1 cellular context compared by ENCODE assay signal in the genomic region with DNA sequence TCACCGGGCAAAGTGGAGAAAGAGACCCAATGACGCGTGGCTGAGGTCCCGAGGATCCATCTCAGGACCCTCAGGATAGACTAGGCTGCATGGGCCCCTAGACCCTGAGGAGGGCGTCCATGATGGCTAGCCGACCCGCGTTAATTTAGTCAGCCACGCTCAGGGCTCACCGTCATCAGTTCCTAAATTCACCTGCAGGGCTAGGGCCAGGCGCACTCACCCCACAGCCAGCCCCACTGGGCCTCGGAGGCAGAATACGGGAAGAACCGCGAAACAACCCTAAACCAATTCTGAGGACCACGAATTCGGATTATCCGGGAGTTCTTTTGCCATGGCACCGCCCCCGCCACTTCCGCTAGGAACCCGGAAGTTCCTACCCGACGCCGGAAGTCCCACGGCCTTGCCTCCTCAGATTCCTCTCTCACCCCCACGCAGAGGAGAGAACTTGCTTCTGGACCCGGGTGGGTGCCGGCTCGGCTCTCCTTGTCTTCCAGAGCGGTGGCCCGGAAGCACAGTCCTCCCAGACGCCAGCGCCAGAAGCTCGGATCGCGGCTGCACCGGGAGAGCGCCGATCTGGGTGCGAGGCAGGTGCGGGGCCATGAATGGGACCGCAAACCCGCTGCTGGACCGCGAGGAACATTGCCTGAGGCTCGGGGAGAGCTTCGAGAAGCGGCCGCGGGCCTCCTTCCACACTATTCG.
TF ChIP-seq lines count a peak whose summit lies in the region.

A gene (plus strand): TSS at position 417 of the 699 bp plus-strand sequence. CDS start 182 bp downstream, at position 599.
A gene with protein sequence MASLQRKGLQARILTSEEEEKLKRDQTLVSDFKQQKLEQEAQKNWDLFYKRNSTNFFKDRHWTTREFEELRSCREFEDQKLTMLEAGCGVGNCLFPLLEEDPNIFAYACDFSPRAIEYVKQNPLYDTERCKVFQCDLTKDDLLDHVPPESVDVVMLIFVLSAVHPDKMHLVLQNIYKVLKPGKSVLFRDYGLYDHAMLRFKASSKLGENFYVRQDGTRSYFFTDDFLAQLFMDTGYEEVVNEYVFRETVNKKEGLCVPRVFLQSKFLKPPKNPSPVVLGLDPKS (minus strand): TSS at position 363 of the 699 bp plus-strand sequence. CDS start 1,033 bp downstream, outside the sequence.

TF ChIP-seq in K562, 482 proteins besides CTCF, POLR2A, EP300 and RAD21 (continued from another document and continues in another):
- peak; percentile 17; the same call in 1 of the 2 replicates for TF ChIP-seq MIER1 (IDR thresholded peaks at IDR 0.05; ENCODE audit: low read depth)
- peak; percentile 46 to 87 (median 50) for TF ChIP-seq YY1 (IDR thresholded peaks at IDR 0.05; ENCODE audit: borderline replicate concordance in 1 of 3, control insufficient read depth in 1 of 3, extremely low read depth in 1 of 3, insufficient read depth in 3 of 3, insufficient read length in 1 of 3, insufficient replicate concordance in 2 of 3, low read depth in 1 of 3, low read length in 2 of 3)
- TF ChIP-seq, protein P1, sequence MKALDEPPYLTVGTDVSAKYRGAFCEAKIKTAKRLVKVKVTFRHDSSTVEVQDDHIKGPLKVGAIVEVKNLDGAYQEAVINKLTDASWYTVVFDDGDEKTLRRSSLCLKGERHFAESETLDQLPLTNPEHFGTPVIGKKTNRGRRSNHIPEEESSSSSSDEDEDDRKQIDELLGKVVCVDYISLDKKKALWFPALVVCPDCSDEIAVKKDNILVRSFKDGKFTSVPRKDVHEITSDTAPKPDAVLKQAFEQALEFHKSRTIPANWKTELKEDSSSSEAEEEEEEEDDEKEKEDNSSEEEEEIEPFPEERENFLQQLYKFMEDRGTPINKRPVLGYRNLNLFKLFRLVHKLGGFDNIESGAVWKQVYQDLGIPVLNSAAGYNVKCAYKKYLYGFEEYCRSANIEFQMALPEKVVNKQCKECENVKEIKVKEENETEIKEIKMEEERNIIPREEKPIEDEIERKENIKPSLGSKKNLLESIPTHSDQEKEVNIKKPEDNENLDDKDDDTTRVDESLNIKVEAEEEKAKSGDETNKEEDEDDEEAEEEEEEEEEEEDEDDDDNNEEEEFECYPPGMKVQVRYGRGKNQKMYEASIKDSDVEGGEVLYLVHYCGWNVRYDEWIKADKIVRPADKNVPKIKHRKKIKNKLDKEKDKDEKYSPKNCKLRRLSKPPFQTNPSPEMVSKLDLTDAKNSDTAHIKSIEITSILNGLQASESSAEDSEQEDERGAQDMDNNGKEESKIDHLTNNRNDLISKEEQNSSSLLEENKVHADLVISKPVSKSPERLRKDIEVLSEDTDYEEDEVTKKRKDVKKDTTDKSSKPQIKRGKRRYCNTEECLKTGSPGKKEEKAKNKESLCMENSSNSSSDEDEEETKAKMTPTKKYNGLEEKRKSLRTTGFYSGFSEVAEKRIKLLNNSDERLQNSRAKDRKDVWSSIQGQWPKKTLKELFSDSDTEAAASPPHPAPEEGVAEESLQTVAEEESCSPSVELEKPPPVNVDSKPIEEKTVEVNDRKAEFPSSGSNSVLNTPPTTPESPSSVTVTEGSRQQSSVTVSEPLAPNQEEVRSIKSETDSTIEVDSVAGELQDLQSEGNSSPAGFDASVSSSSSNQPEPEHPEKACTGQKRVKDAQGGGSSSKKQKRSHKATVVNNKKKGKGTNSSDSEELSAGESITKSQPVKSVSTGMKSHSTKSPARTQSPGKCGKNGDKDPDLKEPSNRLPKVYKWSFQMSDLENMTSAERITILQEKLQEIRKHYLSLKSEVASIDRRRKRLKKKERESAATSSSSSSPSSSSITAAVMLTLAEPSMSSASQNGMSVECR (CRISPR knock-in tag; IDR thresholded peaks at IDR 0.05) = peak; percentile 90
- TF ChIP-seq KLF6 (CRISPR knock-in tag; IDR thresholded peaks at IDR 0.05; ENCODE audit: borderline replicate concordance) = peak; percentile 28; the same call in 1 of the 2 replicates
- peak; percentile 74 for TF ChIP-seq NEUROD1 (IDR thresholded peaks at IDR 0.05; ENCODE audit: borderline replicate concordance, low read depth, low read length, partially characterized antibody)
- TF ChIP-seq RCOR1 (IDR thresholded peaks at IDR 0.05; ENCODE audit: borderline replicate concordance in 1 of 2, low read depth in 2 of 2, low read length in 2 of 2) = peak in 1 of 2 experiments; percentile 67; a peak in 3 of 4 replicates
- no peak for TF ChIP-seq BRF1 (IDR thresholded peaks at IDR 0.05; ENCODE audit: borderline replicate concordance, extremely low read depth, insufficient read length)
- TF ChIP-seq SRF (CRISPR knock-in tag; IDR thresholded peaks at IDR 0.05) = no peak; a peak in 1 of 4 replicates
- TF ChIP-seq NCOA2 (IDR thresholded peaks at IDR 0.05; ENCODE audit: partially characterized antibody in 2 of 2) = no peak
- peak; percentile 89 for TF ChIP-seq EHMT2 (IDR thresholded peaks at IDR 0.05)
- 0 out of 2 replicates have a peak, but pooled peaks have one; percentile 58 for TF ChIP-seq ZNF766 (CRISPR knock-in tag; conservative IDR thresholded peaks at IDR 0.05)
- peak; percentile 55; the same call in 1 of the 2 replicates for TF ChIP-seq PML (IDR thresholded peaks at IDR 0.05; ENCODE audit: low read length)
- no peak; the same call in 1 of the 2 replicates for TF ChIP-seq TEAD4 (IDR thresholded peaks at IDR 0.05; ENCODE audit: low read length)
- TF ChIP-seq TEAD4 (CRISPR knock-in tag; IDR thresholded peaks at IDR 0.05; ENCODE audit: borderline replicate concordance) = peak; percentile 70; the same call in 1 of the 2 replicates
- TF ChIP-seq ZBTB1 (CRISPR knock-in tag; IDR thresholded peaks at IDR 0.05; ENCODE audit: borderline replicate concordance, low read depth) = peak; percentile 65
- TF ChIP-seq, protein P2, sequence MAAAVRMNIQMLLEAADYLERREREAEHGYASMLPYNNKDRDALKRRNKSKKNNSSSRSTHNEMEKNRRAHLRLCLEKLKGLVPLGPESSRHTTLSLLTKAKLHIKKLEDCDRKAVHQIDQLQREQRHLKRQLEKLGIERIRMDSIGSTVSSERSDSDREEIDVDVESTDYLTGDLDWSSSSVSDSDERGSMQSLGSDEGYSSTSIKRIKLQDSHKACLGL (CRISPR knock-in tag; IDR thresholded peaks at IDR 0.05; ENCODE audit: borderline replicate concordance, poor library complexity, severe bottlenecking) = no peak
- TF ChIP-seq, protein P3, sequence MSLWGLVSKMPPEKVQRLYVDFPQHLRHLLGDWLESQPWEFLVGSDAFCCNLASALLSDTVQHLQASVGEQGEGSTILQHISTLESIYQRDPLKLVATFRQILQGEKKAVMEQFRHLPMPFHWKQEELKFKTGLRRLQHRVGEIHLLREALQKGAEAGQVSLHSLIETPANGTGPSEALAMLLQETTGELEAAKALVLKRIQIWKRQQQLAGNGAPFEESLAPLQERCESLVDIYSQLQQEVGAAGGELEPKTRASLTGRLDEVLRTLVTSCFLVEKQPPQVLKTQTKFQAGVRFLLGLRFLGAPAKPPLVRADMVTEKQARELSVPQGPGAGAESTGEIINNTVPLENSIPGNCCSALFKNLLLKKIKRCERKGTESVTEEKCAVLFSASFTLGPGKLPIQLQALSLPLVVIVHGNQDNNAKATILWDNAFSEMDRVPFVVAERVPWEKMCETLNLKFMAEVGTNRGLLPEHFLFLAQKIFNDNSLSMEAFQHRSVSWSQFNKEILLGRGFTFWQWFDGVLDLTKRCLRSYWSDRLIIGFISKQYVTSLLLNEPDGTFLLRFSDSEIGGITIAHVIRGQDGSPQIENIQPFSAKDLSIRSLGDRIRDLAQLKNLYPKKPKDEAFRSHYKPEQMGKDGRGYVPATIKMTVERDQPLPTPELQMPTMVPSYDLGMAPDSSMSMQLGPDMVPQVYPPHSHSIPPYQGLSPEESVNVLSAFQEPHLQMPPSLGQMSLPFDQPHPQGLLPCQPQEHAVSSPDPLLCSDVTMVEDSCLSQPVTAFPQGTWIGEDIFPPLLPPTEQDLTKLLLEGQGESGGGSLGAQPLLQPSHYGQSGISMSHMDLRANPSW (CRISPR knock-in tag; IDR thresholded peaks at IDR 0.05) = peak; percentile 56; the same call in 1 of the 2 replicates
- peak; percentile 12 to 78; a peak in 2 of 4 replicates for TF ChIP-seq TEAD1 (CRISPR knock-in tag; IDR thresholded peaks at IDR 0.05)
- TF ChIP-seq, protein P4, sequence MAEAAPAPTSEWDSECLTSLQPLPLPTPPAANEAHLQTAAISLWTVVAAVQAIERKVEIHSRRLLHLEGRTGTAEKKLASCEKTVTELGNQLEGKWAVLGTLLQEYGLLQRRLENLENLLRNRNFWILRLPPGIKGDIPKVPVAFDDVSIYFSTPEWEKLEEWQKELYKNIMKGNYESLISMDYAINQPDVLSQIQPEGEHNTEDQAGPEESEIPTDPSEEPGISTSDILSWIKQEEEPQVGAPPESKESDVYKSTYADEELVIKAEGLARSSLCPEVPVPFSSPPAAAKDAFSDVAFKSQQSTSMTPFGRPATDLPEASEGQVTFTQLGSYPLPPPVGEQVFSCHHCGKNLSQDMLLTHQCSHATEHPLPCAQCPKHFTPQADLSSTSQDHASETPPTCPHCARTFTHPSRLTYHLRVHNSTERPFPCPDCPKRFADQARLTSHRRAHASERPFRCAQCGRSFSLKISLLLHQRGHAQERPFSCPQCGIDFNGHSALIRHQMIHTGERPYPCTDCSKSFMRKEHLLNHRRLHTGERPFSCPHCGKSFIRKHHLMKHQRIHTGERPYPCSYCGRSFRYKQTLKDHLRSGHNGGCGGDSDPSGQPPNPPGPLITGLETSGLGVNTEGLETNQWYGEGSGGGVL (CRISPR knock-in tag; IDR thresholded peaks at IDR 0.05) = no peak
- no peak for TF ChIP-seq BACH1 (tag; IDR thresholded peaks at IDR 0.05)
- TF ChIP-seq, protein P5, sequence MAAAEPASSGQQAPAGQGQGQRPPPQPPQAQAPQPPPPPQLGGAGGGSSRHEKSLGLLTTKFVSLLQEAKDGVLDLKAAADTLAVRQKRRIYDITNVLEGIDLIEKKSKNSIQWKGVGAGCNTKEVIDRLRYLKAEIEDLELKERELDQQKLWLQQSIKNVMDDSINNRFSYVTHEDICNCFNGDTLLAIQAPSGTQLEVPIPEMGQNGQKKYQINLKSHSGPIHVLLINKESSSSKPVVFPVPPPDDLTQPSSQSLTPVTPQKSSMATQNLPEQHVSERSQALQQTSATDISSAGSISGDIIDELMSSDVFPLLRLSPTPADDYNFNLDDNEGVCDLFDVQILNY (CRISPR knock-in tag; IDR thresholded peaks at IDR 0.05) = no peak; the same call in 1 of the 2 replicates
- TF ChIP-seq HNRNPK (IDR thresholded peaks at IDR 0.05; ENCODE audit: low read depth, low read length, poor library complexity, severe bottlenecking) = no peak
- TF ChIP-seq, protein P6, sequence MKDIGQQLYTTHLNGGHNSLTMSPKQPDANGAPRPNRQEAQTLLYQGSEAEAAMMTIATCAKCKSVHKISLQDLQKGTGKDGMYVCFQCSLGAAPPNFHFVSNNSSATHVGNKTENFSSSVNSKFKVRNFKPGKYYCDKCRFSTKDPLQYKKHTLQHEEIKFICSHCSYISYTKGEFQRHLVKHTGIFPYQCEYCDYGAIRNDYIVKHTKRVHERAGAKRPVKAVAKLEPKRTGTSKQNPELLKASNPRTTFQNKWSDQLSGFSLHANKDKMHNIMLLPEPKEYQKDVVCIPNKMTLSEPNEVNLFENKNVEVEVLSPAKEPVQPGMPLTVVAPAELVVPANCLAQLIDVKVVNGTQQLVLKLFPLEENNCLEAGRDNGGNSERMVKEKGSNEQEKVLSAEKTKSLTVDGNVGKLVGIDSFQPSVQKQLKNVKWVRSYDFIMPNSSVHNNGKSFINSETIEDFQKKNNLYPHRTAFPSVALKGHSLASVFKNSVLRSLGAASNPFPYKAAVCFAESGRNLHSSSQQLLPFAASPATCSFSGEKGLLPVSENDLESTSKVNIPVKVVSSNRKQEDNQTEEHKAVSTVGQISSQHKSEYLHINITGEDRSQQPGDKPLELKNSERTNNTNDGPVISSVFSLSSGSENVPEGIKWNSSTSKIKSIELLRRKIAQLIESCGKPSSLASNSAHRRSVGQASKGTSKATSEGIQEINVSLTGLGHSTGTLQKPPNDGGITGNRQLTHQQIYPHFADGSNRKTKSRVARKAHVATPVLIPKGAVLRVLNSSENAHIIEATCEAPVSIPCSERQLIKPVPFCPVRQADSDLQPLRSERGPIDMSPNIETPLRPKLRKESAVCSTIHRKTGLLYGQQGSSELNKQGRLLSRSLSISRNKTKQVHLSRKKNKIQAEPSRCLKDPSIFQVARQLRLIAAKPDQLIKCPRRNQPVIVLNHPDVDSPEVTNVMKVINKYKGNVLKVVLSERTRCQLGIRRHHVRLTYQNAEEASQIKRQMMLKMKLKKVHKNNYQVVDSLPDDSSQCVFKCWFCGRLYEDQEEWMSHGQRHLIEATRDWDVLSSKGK (CRISPR knock-in tag; IDR thresholded peaks at IDR 0.05) = no peak
- no peak for TF ChIP-seq XRCC5 (IDR thresholded peaks at IDR 0.05; ENCODE audit: low read depth, low read length)
- TF ChIP-seq FOXP1 (CRISPR knock-in tag; IDR thresholded peaks at IDR 0.05) = 0 out of 2 replicates have a peak, but pooled peaks have one; percentile 13
- TF ChIP-seq GABPA (tag; conservative IDR thresholded peaks at IDR 0.05; ENCODE audit: low read depth) = peak; percentile 100
- TF ChIP-seq SMAD1 (IDR thresholded peaks at IDR 0.05; ENCODE audit: low read depth, low read length, partially characterized antibody) = peak; percentile 19
- TF ChIP-seq, protein P7, sequence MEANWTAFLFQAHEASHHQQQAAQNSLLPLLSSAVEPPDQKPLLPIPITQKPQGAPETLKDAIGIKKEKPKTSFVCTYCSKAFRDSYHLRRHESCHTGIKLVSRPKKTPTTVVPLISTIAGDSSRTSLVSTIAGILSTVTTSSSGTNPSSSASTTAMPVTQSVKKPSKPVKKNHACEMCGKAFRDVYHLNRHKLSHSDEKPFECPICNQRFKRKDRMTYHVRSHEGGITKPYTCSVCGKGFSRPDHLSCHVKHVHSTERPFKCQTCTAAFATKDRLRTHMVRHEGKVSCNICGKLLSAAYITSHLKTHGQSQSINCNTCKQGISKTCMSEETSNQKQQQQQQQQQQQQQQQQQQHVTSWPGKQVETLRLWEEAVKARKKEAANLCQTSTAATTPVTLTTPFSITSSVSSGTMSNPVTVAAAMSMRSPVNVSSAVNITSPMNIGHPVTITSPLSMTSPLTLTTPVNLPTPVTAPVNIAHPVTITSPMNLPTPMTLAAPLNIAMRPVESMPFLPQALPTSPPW (CRISPR knock-in tag; IDR thresholded peaks at IDR 0.05) = peak; percentile 47
- no peak for TF ChIP-seq TSC22D4 (tag; IDR thresholded peaks at IDR 0.05)
- TF ChIP-seq GTF2E2 (tag; IDR thresholded peaks at IDR 0.05) = peak; percentile 87; the same call in 1 of the 2 replicates
- peak; percentile 4; the same call in 1 of the 2 replicates for TF ChIP-seq BHLHE40 (IDR thresholded peaks at IDR 0.05; ENCODE audit: low read length)
- TF ChIP-seq, protein P8, sequence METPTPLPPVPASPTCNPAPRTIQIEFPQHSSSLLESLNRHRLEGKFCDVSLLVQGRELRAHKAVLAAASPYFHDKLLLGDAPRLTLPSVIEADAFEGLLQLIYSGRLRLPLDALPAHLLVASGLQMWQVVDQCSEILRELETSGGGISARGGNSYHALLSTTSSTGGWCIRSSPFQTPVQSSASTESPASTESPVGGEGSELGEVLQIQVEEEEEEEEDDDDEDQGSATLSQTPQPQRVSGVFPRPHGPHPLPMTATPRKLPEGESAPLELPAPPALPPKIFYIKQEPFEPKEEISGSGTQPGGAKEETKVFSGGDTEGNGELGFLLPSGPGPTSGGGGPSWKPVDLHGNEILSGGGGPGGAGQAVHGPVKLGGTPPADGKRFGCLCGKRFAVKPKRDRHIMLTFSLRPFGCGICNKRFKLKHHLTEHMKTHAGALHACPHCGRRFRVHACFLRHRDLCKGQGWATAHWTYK (CRISPR knock-in tag; IDR thresholded peaks at IDR 0.05) = 0 out of 2 replicates have a peak, but pooled peaks have one; percentile 48
